Comparison of ENCODE assay signal across 8 cellular contexts in the genomic region with DNA sequence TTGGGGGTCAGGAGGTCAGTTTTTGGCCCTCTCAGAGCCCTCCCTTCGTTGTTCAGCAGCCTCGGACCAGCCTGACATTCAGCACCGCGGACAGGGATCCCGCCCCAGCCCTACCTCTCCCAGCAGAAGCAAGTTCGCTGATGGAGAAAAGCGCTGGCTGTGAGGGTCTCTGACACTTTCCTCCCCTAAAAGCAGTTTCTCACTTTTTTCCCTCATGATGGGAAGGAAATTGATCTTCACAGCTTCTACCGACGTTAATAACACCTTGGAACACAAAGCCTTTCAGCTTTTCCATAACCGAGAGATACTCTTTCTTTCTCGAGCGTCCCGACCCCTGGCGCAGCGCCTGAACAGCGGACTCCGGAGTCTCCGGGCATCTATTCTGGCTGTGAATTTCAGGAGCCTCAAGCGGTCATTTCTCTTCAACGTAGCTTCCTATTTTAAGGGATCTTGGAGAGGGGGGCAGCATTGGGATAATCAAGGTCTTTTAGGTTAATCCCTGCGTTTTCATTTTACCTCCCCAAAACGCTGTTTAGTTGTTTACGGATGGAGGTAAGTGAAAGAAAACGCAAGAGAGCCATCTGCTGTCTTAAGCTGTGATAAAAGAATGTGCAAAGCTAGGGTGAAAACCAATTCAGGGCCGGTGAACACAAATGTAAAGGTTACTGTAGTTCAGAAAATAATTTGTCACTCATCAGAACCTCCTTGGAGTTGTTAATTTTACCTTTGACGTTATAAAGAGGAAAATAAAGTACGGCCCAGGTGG.
A peak's percentile ranks its signal among the peaks of the same experiment; 100 is the strongest.
DNase-seq lines count a peak whose midpoint lies in the region; ATAC-seq and TF ChIP-seq lines count a peak whose summit lies in the region.

No MANE protein-coding gene starts in this region.

- H2AFZ ChIP-seq in ACC112 (ENCODE audit: low read length, unreplicated experiment) = no peak overlapping the region

- H3K79me2 ChIP-seq in ACC112 (ENCODE audit: control insufficient read depth, insufficient read depth, low read length, unreplicated experiment) = no peaks in the 10 kb centered on the region

- no peak for TF ChIP-seq POLR2A in adrenal gland (IDR thresholded peaks at IDR 0.05)

- no peak overlapping the region for H3K27ac ChIP-seq in ACC112 (ENCODE audit: low read depth, low read length)
- no peak overlapping the region for H3K27ac ChIP-seq in adrenal gland

- WGBS in adrenal gland, 4 donors = 3 to 5% (median 4%) methylated on average over 27 of the region's 27 CpGs

- intact Hi-C loops in adrenal gland (cut with DNase I) = no loop called here

- H3K4me1 ChIP-seq in ACC112 (ENCODE audit: control insufficient read depth, insufficient read depth, low read length, unreplicated experiment) (peaks cover 4% of the 10 kb centered on the region), adrenal gland (replicated peaks in 1 of 2) (peaks cover 0 to 6% of the 10 kb centered on the region in 2 donors)

- H3K4me3 ChIP-seq in ACC112 (ENCODE audit: low read depth, low read length) (peak overlapping the region; percentile 63), astrocyte of the spinal cord (ENCODE audit: low read depth, low read length) (peak overlapping the region; percentile 35), adrenal gland (no peak overlapping the region)

- H3K36me3 ChIP-seq in ACC112 (ENCODE audit: insufficient read depth, low read length) (no peaks in the 10 kb centered on the region), adrenal gland (replicated peaks in 1 of 2) (no peaks in the 10 kb centered on the region)

- H3K27me3 ChIP-seq in ACC112 (ENCODE audit: insufficient read depth, low read length) (peaks cover 87% of the 10 kb centered on the region), adrenal gland (peaks cover 39% of the 10 kb centered on the region)

- TF ChIP-seq CTCF in astrocyte of the spinal cord (IDR thresholded peaks at IDR 0.05; ENCODE audit: low read depth, low read length) (peak; percentile 23), adrenal gland (IDR thresholded peaks at IDR 0.05) (no peak)

- in situ Hi-C loops in astrocyte of the spinal cord (cut with HindIII; ENCODE audit: low sequenced_read_pairs) (no loop called here), KBM-7 (cut with MboI; ENCODE audit: low pct_unique_long_range_greater_than_20kb, low sequenced_read_pairs) (no loop called here)

- no peaks in the 10 kb centered on the region for H3K9me3 ChIP-seq in adrenal gland (replicated peaks in 1 of 3)

- DNase-seq in LHCN-M2 (ENCODE audit: low read depth) (peak; percentile 12), astrocyte of the spinal cord (ENCODE audit: low read depth, low spot score) (peak; percentile 60), inferior parietal cortex (ENCODE audit: extremely low spot score) (peak; percentile 32), KBM-7 (no peak), adrenal gland (no peak)
- no peak for DNase-seq in stimulated activated CD4-positive, alpha-beta T cell treated with anti-CD3 and anti-CD28 coated beads, Interleukin-4, amount 100 ng/mL, for 1 hour

- no peak for ATAC-seq in activated CD4-positive, CD25-positive, alpha-beta regulatory T cell treated with anti-CD3 and anti-CD28 coated beads, Interleukin-2, amount 50 U/mL, for 24 hours

Comparison
In these comparisons a context has a peak if more than half of its experiments do, and no peak if none do; other contexts are left out.
1. H3K4me3 ChIP-seq: peak in ACC112 (single experiment) and astrocyte of the spinal cord (single experiment); none in adrenal gland (0 of 4).
2. DNase-seq: peak in LHCN-M2 (single experiment), astrocyte of the spinal cord (single experiment) and inferior parietal cortex (single experiment); none in KBM-7 (single experiment), stimulated activated CD4-positive, alpha-beta T cell treated with anti-CD3 and anti-CD28 coated beads, Interleukin-4, amount 100 ng/mL, for 1 hour (single experiment) and adrenal gland (0 of 7).